8 cellular contexts compared by ENCODE assay signal in genomic region chr20:8399963-8400362, GRCh38.
A peak's percentile ranks its signal among the peaks of the same experiment; 100 is the strongest.
DNase-seq lines count a peak whose midpoint lies in the region; ATAC-seq and TF ChIP-seq lines count a peak whose summit lies in the region.

No MANE protein-coding gene starts in this region.

- ATAC-seq in GM18873 (IDR thresholded peaks at IDR 0.05; ENCODE audit: low FRiP score, unreplicated experiment) (peak; percentile 100), HG02623 (IDR thresholded peaks at IDR 0.05; ENCODE audit: unreplicated experiment) (peak; percentile 98)
- peak; percentile 92 for ATAC-seq in naive thymus-derived CD4-positive, alpha-beta T cell

- peaks cover 0 to 4% (median 0%) of the 10 kb centered on the region in 11 donors for H3K9me3 Mint-ChIP-seq in naive thymus-derived CD4-positive, alpha-beta T cell

- CTCF ChIA-PET in naive thymus-derived CD4-positive, alpha-beta T cell (lab: Charles Lee): no interaction called here

- H3K4me1 Mint-ChIP-seq in naive thymus-derived CD4-positive, alpha-beta T cell: peaks cover 0 to 7% (median 0%) of the 10 kb centered on the region in 7 donors

- peaks cover 13% of the 10 kb centered on the region for H3F3A ChIP-seq in MM.1S (ENCODE audit: insufficient read depth, low read length)
- H3F3A ChIP-seq in GM23248 (ENCODE audit: insufficient read depth): no peaks in the 10 kb centered on the region

- in situ Hi-C loops in GM23248 (cut with MboI): no loop called here

- H3K27ac ChIP-seq in MM.1S (ENCODE audit: low read length): peak overlapping the region; percentile 76; the same call in 1 of the 2 replicates
- no peak overlapping the region for H3K27ac ChIP-seq in naive thymus-derived CD4-positive, alpha-beta T cell (ENCODE audit: low read depth, low read length)
- H3K27ac ChIP-seq in GM23248: no peak overlapping the region

- H3K36me3 Mint-ChIP-seq in naive thymus-derived CD4-positive, alpha-beta T cell: no peaks in the 10 kb centered on the region

- no peaks in the 10 kb centered on the region for H3K27me3 ChIP-seq in MM.1S (replicated peaks; ENCODE audit: insufficient read depth, low read length)
- H3K27me3 ChIP-seq in naive thymus-derived CD4-positive, alpha-beta T cell (ENCODE audit: control insufficient read depth in 2 of 2, insufficient read depth in 2 of 2, low read length in 2 of 2): no peaks in the 10 kb centered on the region
- no peaks in the 10 kb centered on the region for H3K27me3 ChIP-seq in GM23248 (replicated peaks; ENCODE audit: insufficient read depth)

- H3K4me3 ChIP-seq in MM.1S (ENCODE audit: low read length) (peak overlapping the region; percentile 18; the same call in 1 of the 2 replicates), GM23248 (no peak overlapping the region)
- H3K4me3 ChIP-seq in naive thymus-derived CD4-positive, alpha-beta T cell (ENCODE audit: low read length): no peak overlapping the region

- H3K36me3 ChIP-seq in MM.1S (replicated peaks; ENCODE audit: insufficient read depth, low read length) (no peaks in the 10 kb centered on the region), GM23248 (ENCODE audit: low read depth) (no peaks in the 10 kb centered on the region)
- H3K36me3 ChIP-seq in naive thymus-derived CD4-positive, alpha-beta T cell (ENCODE audit: control insufficient read depth in 2 of 3, insufficient read depth in 3 of 3, low read length in 3 of 3): no peaks in the 10 kb centered on the region

- no peak for TF ChIP-seq CTCF in MM.1S (IDR thresholded peaks at IDR 0.05; ENCODE audit: low read length)

- H3K27me3 Mint-ChIP-seq in naive thymus-derived CD4-positive, alpha-beta T cell: peaks cover 0 to 11% (median 0%) of the 10 kb centered on the region in 5 donors

- intact Hi-C loops in naive thymus-derived CD4-positive, alpha-beta T cell (cut with micrococcal nuclease): loop anchor here in 1 of 2 donors (10.0 kb wide), 1 partner anchor 325 kb away; no protein-coding TSS in a partner anchor

- no peak overlapping the region for H3K27ac Mint-ChIP-seq in naive thymus-derived CD4-positive, alpha-beta T cell

- peak; percentile 83 for DNase-seq in MM.1S
- no peak for DNase-seq in naive thymus-derived CD4-positive, alpha-beta T cell
- DNase-seq in GM23248: no peak
- DNase-seq in stimulated activated CD4-positive, alpha-beta T cell treated with anti-CD3 and anti-CD28 coated beads, Interleukin-1b, Interleukin-23, amount 100 ng/mL, for 48 hours: no peak
- no peak for DNase-seq in SHP77 (lab: John Stamatoyannopoulos, UW)
- DNase-seq in Ammon's horn (ENCODE audit: low spot score): no peak

- H3K4me2 ChIP-seq in MM.1S (ENCODE audit: low read depth, low read length): peak overlapping the region; percentile 73
- H3K4me2 ChIP-seq in GM23248 (ENCODE audit: unreplicated experiment): no peak overlapping the region

- H3K9ac ChIP-seq in MM.1S (ENCODE audit: low read length) (peak overlapping the region; percentile 36; the same call in 1 of the 2 replicates), GM23248 (no peak overlapping the region)

- H3K9me2 ChIP-seq in MM.1S (replicated peaks; ENCODE audit: insufficient read depth, low read length): no peaks in the 10 kb centered on the region
- no peaks in the 10 kb centered on the region for H3K9me2 ChIP-seq in GM23248 (ENCODE audit: insufficient read depth)

- no peak overlapping the region for H3K4me3 Mint-ChIP-seq in naive thymus-derived CD4-positive, alpha-beta T cell

- peaks cover 38% of the 10 kb centered on the region for H3K4me1 ChIP-seq in MM.1S (ENCODE audit: low read length)
- H3K4me1 ChIP-seq in naive thymus-derived CD4-positive, alpha-beta T cell (ENCODE audit: control insufficient read depth in 2 of 2, insufficient read depth in 2 of 2, low read length in 2 of 2): no peaks in the 10 kb centered on the region
- H3K4me1 ChIP-seq in GM23248 (ENCODE audit: insufficient read depth): peaks cover 7% of the 10 kb centered on the region

- H4K20me1 ChIP-seq in MM.1S (ENCODE audit: insufficient read depth, low read length) (no peaks in the 10 kb centered on the region), GM23248 (ENCODE audit: insufficient read depth) (no peaks in the 10 kb centered on the region)

- H3K9me3 ChIP-seq in MM.1S (replicated peaks; ENCODE audit: insufficient read depth, low read length) (no peaks in the 10 kb centered on the region), GM23248 (ENCODE audit: low read depth) (no peaks in the 10 kb centered on the region)
- H3K9me3 ChIP-seq in naive thymus-derived CD4-positive, alpha-beta T cell (ENCODE audit: control insufficient read depth in 2 of 3, low read length in 3 of 3): no peaks in the 10 kb centered on the region

- POLR2A ChIA-PET in naive thymus-derived CD4-positive, alpha-beta T cell (lab: Charles Lee): no interaction called here

- H2AFZ ChIP-seq in MM.1S (ENCODE audit: low read length) (no peak overlapping the region), GM23248 (no peak overlapping the region)

- H3K79me2 ChIP-seq in MM.1S (ENCODE audit: low read length) (no peaks in the 10 kb centered on the region), GM23248 (ENCODE audit: insufficient read depth) (no peaks in the 10 kb centered on the region)
